ENCODE assay signal across 1 cellular context in genomic region chr12:102849722-102850447, GRCh38.
TF ChIP-seq lines count a peak whose summit lies in the region.

No MANE protein-coding gene starts in this region.

TF ChIP-seq in HepG2, 621 proteins besides CTCF, POLR2A, EP300 and RAD21 (continued from another document):
- TF ChIP-seq, protein P1, sequence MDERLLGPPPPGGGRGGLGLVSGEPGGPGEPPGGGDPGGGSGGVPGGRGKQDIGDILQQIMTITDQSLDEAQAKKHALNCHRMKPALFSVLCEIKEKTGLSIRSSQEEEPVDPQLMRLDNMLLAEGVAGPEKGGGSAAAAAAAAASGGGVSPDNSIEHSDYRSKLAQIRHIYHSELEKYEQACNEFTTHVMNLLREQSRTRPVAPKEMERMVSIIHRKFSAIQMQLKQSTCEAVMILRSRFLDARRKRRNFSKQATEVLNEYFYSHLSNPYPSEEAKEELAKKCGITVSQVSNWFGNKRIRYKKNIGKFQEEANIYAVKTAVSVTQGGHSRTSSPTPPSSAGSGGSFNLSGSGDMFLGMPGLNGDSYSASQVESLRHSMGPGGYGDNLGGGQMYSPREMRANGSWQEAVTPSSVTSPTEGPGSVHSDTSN (CRISPR knock-in tag; IDR thresholded peaks at IDR 0.05): no peak
- TF ChIP-seq IRX3 (CRISPR knock-in tag; IDR thresholded peaks at IDR 0.05; ENCODE audit: borderline replicate concordance, low read depth): no peak
- TF ChIP-seq GATAD2A (CRISPR knock-in tag; IDR thresholded peaks at IDR 0.05): 0 out of 2 replicates have a peak, but pooled peaks have one; percentile 9
- TF ChIP-seq, protein P2, sequence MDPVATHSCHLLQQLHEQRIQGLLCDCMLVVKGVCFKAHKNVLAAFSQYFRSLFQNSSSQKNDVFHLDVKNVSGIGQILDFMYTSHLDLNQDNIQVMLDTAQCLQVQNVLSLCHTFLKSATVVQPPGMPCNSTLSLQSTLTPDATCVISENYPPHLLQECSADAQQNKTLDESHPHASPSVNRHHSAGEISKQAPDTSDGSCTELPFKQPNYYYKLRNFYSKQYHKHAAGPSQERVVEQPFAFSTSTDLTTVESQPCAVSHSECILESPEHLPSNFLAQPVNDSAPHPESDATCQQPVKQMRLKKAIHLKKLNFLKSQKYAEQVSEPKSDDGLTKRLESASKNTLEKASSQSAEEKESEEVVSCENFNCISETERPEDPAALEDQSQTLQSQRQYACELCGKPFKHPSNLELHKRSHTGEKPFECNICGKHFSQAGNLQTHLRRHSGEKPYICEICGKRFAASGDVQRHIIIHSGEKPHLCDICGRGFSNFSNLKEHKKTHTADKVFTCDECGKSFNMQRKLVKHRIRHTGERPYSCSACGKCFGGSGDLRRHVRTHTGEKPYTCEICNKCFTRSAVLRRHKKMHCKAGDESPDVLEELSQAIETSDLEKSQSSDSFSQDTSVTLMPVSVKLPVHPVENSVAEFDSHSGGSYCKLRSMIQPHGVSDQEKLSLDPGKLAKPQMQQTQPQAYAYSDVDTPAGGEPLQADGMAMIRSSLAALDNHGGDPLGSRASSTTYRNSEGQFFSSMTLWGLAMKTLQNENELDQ (CRISPR knock-in tag; IDR thresholded peaks at IDR 0.05; ENCODE audit: borderline replicate concordance): no peak
- peak; percentile 62; the same call in 1 of the 2 replicates for TF ChIP-seq EHMT2 (IDR thresholded peaks at IDR 0.05; ENCODE audit: borderline replicate concordance, low read depth, low read length)
- TF ChIP-seq ZNF354B (CRISPR knock-in tag; IDR thresholded peaks at IDR 0.05): no peak
- 0 out of 2 replicates have a peak, but pooled peaks have one; percentile 35 for TF ChIP-seq ZMYM4 (CRISPR knock-in tag; IDR thresholded peaks at IDR 0.05)
- TF ChIP-seq REST (IDR thresholded peaks at IDR 0.05; ENCODE audit: borderline replicate concordance in 1 of 2, low read depth in 1 of 2, low read length in 2 of 2): peak in 1 of 2 experiments; percentile 29; a peak in 1 of 4 replicates
- TF ChIP-seq, protein P3, sequence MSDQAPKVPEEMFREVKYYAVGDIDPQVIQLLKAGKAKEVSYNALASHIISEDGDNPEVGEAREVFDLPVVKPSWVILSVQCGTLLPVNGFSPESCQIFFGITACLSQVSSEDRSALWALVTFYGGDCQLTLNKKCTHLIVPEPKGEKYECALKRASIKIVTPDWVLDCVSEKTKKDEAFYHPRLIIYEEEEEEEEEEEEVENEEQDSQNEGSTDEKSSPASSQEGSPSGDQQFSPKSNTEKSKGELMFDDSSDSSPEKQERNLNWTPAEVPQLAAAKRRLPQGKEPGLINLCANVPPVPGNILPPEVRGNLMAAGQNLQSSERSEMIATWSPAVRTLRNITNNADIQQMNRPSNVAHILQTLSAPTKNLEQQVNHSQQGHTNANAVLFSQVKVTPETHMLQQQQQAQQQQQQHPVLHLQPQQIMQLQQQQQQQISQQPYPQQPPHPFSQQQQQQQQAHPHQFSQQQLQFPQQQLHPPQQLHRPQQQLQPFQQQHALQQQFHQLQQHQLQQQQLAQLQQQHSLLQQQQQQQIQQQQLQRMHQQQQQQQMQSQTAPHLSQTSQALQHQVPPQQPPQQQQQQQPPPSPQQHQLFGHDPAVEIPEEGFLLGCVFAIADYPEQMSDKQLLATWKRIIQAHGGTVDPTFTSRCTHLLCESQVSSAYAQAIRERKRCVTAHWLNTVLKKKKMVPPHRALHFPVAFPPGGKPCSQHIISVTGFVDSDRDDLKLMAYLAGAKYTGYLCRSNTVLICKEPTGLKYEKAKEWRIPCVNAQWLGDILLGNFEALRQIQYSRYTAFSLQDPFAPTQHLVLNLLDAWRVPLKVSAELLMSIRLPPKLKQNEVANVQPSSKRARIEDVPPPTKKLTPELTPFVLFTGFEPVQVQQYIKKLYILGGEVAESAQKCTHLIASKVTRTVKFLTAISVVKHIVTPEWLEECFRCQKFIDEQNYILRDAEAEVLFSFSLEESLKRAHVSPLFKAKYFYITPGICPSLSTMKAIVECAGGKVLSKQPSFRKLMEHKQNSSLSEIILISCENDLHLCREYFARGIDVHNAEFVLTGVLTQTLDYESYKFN (CRISPR knock-in tag; conservative IDR thresholded peaks at IDR 0.05): peak; percentile 62
- TF ChIP-seq RBM22 (optimal IDR thresholded peaks at IDR 0.05; ENCODE audit: low read length): peak; percentile 63
- TF ChIP-seq HNF4A (CRISPR knock-in tag; IDR thresholded peaks at IDR 0.05): peak; percentile 64
- TF ChIP-seq, protein P4, sequence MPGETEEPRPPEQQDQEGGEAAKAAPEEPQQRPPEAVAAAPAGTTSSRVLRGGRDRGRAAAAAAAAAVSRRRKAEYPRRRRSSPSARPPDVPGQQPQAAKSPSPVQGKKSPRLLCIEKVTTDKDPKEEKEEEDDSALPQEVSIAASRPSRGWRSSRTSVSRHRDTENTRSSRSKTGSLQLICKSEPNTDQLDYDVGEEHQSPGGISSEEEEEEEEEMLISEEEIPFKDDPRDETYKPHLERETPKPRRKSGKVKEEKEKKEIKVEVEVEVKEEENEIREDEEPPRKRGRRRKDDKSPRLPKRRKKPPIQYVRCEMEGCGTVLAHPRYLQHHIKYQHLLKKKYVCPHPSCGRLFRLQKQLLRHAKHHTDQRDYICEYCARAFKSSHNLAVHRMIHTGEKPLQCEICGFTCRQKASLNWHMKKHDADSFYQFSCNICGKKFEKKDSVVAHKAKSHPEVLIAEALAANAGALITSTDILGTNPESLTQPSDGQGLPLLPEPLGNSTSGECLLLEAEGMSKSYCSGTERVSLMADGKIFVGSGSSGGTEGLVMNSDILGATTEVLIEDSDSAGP (CRISPR knock-in tag; IDR thresholded peaks at IDR 0.05; ENCODE audit: borderline replicate concordance): no peak
- TF ChIP-seq TEAD3 (CRISPR knock-in tag; optimal IDR thresholded peaks at IDR 0.05; ENCODE audit: borderline replicate concordance): no peak
- TF ChIP-seq ZNF644 (CRISPR knock-in tag; IDR thresholded peaks at IDR 0.05; ENCODE audit: low read depth): peak; percentile 2
- no peak for TF ChIP-seq GLI4 (CRISPR knock-in tag; IDR thresholded peaks at IDR 0.05; ENCODE audit: borderline replicate concordance)
- TF ChIP-seq HNRNPL (IDR thresholded peaks at IDR 0.05; ENCODE audit: low read depth, low read length): no peak
- TF ChIP-seq ZNF530 (CRISPR knock-in tag; IDR thresholded peaks at IDR 0.05; ENCODE audit: low read depth): no peak
- TF ChIP-seq, protein P5, sequence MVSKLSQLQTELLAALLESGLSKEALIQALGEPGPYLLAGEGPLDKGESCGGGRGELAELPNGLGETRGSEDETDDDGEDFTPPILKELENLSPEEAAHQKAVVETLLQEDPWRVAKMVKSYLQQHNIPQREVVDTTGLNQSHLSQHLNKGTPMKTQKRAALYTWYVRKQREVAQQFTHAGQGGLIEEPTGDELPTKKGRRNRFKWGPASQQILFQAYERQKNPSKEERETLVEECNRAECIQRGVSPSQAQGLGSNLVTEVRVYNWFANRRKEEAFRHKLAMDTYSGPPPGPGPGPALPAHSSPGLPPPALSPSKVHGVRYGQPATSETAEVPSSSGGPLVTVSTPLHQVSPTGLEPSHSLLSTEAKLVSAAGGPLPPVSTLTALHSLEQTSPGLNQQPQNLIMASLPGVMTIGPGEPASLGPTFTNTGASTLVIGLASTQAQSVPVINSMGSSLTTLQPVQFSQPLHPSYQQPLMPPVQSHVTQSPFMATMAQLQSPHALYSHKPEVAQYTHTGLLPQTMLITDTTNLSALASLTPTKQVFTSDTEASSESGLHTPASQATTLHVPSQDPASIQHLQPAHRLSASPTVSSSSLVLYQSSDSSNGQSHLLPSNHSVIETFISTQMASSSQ (IDR thresholded peaks at IDR 0.05; ENCODE audit: low read depth): peak; percentile 25; the same call in 1 of the 2 replicates
- TF ChIP-seq, protein P5 (CRISPR knock-in tag; IDR thresholded peaks at IDR 0.05; ENCODE audit: borderline replicate concordance): no peak; the same call in 1 of the 2 replicates
